In the genomic region with DNA sequence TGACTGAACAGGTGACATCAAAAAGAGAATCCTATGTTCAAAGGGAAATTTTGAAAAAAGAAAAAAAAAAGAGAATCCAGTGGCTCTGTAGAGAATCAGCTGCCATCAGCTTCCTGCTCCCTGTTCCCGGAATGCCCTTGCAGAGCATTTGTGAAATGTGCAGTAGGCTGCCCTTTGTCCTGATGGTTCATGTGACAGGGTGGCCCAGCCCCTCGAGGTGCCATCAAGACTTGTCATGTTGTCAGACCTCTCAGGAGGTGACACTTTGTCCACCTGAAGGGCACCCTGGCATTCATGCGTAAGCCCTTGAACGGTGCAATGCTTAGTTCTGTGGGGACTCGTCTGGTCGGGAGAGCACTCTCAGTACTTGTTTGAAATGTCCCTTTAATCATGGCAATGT, we compare ENCODE assay signal across 1 cellular context.
A peak's percentile ranks its signal among the peaks of the same experiment; 100 is the strongest.
TF ChIP-seq lines count a peak whose summit lies in the region.

No MANE protein-coding gene starts in this region.

TF ChIP-seq in HepG2, 621 proteins besides CTCF, POLR2A, EP300 and RAD21 (continued from another document):
- TF ChIP-seq, protein P1, sequence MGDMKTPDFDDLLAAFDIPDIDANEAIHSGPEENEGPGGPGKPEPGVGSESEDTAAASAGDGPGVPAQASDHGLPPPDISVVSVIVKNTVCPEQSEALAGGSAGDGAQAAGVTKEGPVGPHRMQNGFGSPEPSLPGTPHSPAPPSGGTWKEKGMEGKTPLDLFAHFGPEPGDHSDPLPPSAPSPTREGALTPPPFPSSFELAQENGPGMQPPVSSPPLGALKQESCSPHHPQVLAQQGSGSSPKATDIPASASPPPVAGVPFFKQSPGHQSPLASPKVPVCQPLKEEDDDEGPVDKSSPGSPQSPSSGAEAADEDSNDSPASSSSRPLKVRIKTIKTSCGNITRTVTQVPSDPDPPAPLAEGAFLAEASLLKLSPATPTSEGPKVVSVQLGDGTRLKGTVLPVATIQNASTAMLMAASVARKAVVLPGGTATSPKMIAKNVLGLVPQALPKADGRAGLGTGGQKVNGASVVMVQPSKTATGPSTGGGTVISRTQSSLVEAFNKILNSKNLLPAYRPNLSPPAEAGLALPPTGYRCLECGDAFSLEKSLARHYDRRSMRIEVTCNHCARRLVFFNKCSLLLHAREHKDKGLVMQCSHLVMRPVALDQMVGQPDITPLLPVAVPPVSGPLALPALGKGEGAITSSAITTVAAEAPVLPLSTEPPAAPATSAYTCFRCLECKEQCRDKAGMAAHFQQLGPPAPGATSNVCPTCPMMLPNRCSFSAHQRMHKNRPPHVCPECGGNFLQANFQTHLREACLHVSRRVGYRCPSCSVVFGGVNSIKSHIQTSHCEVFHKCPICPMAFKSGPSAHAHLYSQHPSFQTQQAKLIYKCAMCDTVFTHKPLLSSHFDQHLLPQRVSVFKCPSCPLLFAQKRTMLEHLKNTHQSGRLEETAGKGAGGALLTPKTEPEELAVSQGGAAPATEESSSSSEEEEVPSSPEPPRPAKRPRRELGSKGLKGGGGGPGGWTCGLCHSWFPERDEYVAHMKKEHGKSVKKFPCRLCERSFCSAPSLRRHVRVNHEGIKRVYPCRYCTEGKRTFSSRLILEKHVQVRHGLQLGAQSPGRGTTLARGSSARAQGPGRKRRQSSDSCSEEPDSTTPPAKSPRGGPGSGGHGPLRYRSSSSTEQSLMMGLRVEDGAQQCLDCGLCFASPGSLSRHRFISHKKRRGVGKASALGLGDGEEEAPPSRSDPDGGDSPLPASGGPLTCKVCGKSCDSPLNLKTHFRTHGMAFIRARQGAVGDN (CRISPR knock-in tag; IDR thresholded peaks at IDR 0.05): 0 out of 2 replicates have a peak, but pooled peaks have one; percentile 27
- TF ChIP-seq, protein P2, sequence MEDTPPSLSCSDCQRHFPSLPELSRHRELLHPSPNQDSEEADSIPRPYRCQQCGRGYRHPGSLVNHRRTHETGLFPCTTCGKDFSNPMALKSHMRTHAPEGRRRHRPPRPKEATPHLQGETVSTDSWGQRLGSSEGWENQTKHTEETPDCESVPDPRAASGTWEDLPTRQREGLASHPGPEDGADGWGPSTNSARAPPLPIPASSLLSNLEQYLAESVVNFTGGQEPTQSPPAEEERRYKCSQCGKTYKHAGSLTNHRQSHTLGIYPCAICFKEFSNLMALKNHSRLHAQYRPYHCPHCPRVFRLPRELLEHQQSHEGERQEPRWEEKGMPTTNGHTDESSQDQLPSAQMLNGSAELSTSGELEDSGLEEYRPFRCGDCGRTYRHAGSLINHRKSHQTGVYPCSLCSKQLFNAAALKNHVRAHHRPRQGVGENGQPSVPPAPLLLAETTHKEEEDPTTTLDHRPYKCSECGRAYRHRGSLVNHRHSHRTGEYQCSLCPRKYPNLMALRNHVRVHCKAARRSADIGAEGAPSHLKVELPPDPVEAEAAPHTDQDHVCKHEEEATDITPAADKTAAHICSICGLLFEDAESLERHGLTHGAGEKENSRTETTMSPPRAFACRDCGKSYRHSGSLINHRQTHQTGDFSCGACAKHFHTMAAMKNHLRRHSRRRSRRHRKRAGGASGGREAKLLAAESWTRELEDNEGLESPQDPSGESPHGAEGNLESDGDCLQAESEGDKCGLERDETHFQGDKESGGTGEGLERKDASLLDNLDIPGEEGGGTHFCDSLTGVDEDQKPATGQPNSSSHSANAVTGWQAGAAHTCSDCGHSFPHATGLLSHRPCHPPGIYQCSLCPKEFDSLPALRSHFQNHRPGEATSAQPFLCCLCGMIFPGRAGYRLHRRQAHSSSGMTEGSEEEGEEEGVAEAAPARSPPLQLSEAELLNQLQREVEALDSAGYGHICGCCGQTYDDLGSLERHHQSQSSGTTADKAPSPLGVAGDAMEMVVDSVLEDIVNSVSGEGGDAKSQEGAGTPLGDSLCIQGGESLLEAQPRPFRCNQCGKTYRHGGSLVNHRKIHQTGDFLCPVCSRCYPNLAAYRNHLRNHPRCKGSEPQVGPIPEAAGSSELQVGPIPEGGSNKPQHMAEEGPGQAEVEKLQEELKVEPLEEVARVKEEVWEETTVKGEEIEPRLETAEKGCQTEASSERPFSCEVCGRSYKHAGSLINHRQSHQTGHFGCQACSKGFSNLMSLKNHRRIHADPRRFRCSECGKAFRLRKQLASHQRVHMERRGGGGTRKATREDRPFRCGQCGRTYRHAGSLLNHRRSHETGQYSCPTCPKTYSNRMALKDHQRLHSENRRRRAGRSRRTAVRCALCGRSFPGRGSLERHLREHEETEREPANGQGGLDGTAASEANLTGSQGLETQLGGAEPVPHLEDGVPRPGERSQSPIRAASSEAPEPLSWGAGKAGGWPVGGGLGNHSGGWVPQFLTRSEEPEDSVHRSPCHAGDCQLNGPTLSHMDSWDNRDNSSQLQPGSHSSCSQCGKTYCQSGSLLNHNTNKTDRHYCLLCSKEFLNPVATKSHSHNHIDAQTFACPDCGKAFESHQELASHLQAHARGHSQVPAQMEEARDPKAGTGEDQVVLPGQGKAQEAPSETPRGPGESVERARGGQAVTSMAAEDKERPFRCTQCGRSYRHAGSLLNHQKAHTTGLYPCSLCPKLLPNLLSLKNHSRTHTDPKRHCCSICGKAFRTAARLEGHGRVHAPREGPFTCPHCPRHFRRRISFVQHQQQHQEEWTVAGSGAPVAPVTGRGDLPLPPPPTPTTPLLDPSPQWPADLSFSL (CRISPR knock-in tag; IDR thresholded peaks at IDR 0.05): no peak
- TF ChIP-seq MXI1 (IDR thresholded peaks at IDR 0.05; ENCODE audit: borderline replicate concordance, low read depth, low read length) (no peak), ZNF816 (CRISPR knock-in tag; IDR thresholded peaks at IDR 0.05; ENCODE audit: borderline replicate concordance) (no peak), ZNF564 (CRISPR knock-in tag; IDR thresholded peaks at IDR 0.05) (no peak), PHB2 (IDR thresholded peaks at IDR 0.05; ENCODE audit: partially characterized antibody) (no peak), DR1 (CRISPR knock-in tag; IDR thresholded peaks at IDR 0.05) (no peak), ZNF232 (CRISPR knock-in tag; IDR thresholded peaks at IDR 0.05; ENCODE audit: borderline replicate concordance) (no peak), NFIC (IDR thresholded peaks at IDR 0.05; ENCODE audit: low read length) (no peak), ZFYVE20 (CRISPR knock-in tag; IDR thresholded peaks at IDR 0.05; ENCODE audit: borderline replicate concordance, low read depth) (no peak), SNAPC2 (CRISPR knock-in tag; IDR thresholded peaks at IDR 0.05) (no peak)
- TF ChIP-seq, protein P3, sequence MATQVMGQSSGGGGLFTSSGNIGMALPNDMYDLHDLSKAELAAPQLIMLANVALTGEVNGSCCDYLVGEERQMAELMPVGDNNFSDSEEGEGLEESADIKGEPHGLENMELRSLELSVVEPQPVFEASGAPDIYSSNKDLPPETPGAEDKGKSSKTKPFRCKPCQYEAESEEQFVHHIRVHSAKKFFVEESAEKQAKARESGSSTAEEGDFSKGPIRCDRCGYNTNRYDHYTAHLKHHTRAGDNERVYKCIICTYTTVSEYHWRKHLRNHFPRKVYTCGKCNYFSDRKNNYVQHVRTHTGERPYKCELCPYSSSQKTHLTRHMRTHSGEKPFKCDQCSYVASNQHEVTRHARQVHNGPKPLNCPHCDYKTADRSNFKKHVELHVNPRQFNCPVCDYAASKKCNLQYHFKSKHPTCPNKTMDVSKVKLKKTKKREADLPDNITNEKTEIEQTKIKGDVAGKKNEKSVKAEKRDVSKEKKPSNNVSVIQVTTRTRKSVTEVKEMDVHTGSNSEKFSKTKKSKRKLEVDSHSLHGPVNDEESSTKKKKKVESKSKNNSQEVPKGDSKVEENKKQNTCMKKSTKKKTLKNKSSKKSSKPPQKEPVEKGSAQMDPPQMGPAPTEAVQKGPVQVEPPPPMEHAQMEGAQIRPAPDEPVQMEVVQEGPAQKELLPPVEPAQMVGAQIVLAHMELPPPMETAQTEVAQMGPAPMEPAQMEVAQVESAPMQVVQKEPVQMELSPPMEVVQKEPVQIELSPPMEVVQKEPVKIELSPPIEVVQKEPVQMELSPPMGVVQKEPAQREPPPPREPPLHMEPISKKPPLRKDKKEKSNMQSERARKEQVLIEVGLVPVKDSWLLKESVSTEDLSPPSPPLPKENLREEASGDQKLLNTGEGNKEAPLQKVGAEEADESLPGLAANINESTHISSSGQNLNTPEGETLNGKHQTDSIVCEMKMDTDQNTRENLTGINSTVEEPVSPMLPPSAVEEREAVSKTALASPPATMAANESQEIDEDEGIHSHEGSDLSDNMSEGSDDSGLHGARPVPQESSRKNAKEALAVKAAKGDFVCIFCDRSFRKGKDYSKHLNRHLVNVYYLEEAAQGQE (IDR thresholded peaks at IDR 0.05; ENCODE audit: borderline replicate concordance in 1 of 2, low read depth in 1 of 2, low read length in 2 of 2): no peak
- TF ChIP-seq, protein P4, sequence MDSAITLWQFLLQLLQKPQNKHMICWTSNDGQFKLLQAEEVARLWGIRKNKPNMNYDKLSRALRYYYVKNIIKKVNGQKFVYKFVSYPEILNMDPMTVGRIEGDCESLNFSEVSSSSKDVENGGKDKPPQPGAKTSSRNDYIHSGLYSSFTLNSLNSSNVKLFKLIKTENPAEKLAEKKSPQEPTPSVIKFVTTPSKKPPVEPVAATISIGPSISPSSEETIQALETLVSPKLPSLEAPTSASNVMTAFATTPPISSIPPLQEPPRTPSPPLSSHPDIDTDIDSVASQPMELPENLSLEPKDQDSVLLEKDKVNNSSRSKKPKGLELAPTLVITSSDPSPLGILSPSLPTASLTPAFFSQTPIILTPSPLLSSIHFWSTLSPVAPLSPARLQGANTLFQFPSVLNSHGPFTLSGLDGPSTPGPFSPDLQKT (CRISPR knock-in tag; IDR thresholded peaks at IDR 0.05; ENCODE audit: borderline replicate concordance): no peak
- TF ChIP-seq, protein P5, sequence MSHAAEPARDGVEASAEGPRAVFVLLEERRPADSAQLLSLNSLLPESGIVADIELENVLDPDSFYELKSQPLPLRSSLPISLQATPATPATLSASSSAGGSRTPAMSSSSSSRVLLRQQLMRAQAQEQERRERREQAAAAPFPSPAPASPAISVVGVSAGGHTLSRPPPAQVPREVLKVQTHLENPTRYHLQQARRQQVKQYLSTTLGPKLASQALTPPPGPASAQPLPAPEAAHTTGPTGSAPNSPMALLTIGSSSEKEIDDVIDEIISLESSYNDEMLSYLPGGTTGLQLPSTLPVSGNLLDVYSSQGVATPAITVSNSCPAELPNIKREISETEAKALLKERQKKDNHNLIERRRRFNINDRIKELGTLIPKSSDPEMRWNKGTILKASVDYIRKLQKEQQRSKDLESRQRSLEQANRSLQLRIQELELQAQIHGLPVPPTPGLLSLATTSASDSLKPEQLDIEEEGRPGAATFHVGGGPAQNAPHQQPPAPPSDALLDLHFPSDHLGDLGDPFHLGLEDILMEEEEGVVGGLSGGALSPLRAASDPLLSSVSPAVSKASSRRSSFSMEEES (CRISPR knock-in tag; IDR thresholded peaks at IDR 0.05): peak; percentile 46; the same call in 1 of the 2 replicates
- TF ChIP-seq, protein P6, sequence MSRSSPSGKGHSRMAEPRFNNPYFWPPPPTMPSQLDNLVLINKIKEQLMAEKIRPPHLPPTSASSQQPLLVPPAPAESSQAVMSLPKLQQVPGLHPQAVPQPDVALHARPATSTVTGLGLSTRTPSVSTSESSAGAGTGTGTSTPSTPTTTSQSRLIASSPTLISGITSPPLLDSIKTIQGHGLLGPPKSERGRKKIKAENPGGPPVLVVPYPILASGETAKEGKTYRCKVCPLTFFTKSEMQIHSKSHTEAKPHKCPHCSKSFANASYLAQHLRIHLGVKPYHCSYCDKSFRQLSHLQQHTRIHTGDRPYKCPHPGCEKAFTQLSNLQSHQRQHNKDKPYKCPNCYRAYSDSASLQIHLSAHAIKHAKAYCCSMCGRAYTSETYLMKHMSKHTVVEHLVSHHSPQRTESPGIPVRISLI (CRISPR knock-in tag; IDR thresholded peaks at IDR 0.05; ENCODE audit: borderline replicate concordance): no peak
- TF ChIP-seq, protein P7, sequence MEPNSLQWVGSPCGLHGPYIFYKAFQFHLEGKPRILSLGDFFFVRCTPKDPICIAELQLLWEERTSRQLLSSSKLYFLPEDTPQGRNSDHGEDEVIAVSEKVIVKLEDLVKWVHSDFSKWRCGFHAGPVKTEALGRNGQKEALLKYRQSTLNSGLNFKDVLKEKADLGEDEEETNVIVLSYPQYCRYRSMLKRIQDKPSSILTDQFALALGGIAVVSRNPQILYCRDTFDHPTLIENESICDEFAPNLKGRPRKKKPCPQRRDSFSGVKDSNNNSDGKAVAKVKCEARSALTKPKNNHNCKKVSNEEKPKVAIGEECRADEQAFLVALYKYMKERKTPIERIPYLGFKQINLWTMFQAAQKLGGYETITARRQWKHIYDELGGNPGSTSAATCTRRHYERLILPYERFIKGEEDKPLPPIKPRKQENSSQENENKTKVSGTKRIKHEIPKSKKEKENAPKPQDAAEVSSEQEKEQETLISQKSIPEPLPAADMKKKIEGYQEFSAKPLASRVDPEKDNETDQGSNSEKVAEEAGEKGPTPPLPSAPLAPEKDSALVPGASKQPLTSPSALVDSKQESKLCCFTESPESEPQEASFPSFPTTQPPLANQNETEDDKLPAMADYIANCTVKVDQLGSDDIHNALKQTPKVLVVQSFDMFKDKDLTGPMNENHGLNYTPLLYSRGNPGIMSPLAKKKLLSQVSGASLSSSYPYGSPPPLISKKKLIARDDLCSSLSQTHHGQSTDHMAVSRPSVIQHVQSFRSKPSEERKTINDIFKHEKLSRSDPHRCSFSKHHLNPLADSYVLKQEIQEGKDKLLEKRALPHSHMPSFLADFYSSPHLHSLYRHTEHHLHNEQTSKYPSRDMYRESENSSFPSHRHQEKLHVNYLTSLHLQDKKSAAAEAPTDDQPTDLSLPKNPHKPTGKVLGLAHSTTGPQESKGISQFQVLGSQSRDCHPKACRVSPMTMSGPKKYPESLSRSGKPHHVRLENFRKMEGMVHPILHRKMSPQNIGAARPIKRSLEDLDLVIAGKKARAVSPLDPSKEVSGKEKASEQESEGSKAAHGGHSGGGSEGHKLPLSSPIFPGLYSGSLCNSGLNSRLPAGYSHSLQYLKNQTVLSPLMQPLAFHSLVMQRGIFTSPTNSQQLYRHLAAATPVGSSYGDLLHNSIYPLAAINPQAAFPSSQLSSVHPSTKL (CRISPR knock-in tag; IDR thresholded peaks at IDR 0.05): peak; percentile 30; the same call in 1 of the 2 replicates
TF ChIP-seq in HepG2: peak in this region for 6.
